ENCODE assay signal across 12 cellular contexts in the genomic region with DNA sequence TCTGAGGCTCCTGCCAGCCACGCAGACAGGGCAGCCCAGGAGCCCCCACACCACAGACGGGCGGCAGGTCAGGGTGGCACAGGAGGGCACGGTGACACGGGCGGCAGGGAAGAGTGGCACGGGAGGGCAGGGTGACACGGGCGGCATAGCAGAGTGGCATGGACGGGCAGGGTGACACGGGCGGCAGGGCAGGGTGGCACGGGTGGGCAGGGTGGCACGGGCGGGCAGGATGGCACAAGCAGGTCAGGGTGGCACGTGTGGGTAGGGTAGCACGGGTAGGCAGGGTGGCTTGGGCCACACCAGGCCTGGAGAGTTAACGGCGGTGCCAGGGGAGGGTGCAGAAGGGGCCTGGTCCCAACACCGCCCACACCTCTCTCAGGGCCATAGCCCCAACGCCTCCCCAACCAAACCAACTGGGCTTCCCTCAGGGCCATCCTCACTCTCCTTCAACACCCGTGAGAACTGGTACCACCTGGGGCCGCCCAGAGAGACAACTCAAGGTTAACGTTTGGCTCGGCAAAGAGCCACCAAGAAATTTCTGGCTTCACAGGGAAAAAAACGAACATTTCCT. TPM values are rescaled to one million over a fixed set of nuclear protein-coding genes. Genes with fewer than 3 reads are reported as not detected.
A peak's percentile ranks its signal among the peaks of the same experiment; 100 is the strongest.
DNase-seq lines count a peak whose midpoint lies in the region; ATAC-seq, FAIRE-seq and TF ChIP-seq lines count a peak whose summit lies in the region.
"Had no signal": no experiment of that assay in that cellular context is flagged by ENCODE, and none has a peak within 500 bp of the region (broad histone marks: within the 10 kb centered on the region; RNA-seq: fewer than 3 reads in every experiment).

No MANE protein-coding gene starts in this region.

- peaks cover 58% of the 10 kb centered on the region for H3K4me1 Mint-ChIP-seq in stimulated activated naive CD8-positive, alpha-beta T cell treated with anti-CD3 and anti-CD28 coated beads, Interleukin-15, Interleukin-2, amounts not matched to agents 100 ng/mL and 50 ng/mL, for 24 hours (ENCODE audit: low read depth)

- peaks cover 82% of the 10 kb centered on the region for H3K79me2 ChIP-seq in K562 (ENCODE audit: control insufficient read depth, insufficient read depth, low read length)

- intact Hi-C loops in K562 (cut with micrococcal nuclease): no loop called here
- intact Hi-C loops in mucosa of descending colon (cut with DNase I, micrococcal nuclease): no loop called here
- intact Hi-C loops in aorta (cut with DNase I): loop anchor here (2.0 to 10.0 kb wide), 4 partner anchors 51 to 111 kb away; no protein-coding TSS in a partner anchor

- CTCF ChIA-PET in K562 (lab: Yijun Ruan, JAX; ENCODE audit: low intra/inter-chr PET ratio): no interaction called here

- H3K36me3 ChIP-seq in K562 (ENCODE audit: control insufficient read depth, insufficient read depth, low read length) (peaks cover 30% of the 10 kb centered on the region; the same call in 2 of the 3 replicates), mucosa of descending colon (ENCODE audit: low read depth) (no peaks in the 10 kb centered on the region), aorta (ENCODE audit: control insufficient read depth in 1 of 2, insufficient read depth in 2 of 2, low read length in 1 of 2) (no peaks in the 10 kb centered on the region)

- 89% methylated on average over 15 of the region's 26 CpGs for WGBS in K562 (ENCODE audit: insufficient coverage, low coverage, missing lambda C conversion rate)
- WGBS in aorta, 2 donors: 81 to 82% methylated on average over 26 of the region's 26 CpGs

- TF ChIP-seq POLR2A in K562 (conservative IDR thresholded peaks at IDR 0.05): no peak

- H3K4me3 ChIP-seq in K562 (no peak overlapping the region), mucosa of descending colon (no peak overlapping the region), aorta (ENCODE audit: low read length in 2 of 2) (no peak overlapping the region)

- TF ChIP-seq CTCF in K562 (IDR thresholded peaks at IDR 0.05 in 2 of 3, conservative IDR thresholded peaks at IDR 0.05 in 1 of 3; ENCODE audit: insufficient read depth in 2 of 3, low read depth in 1 of 3, low read length in 3 of 3) (no peak), mucosa of descending colon (IDR thresholded peaks at IDR 0.05) (no peak)

- H4K20me1 ChIP-seq in K562 (replicated peaks; ENCODE audit: control insufficient read depth, insufficient read depth, low read length): no peaks in the 10 kb centered on the region; the same call in 1 of the 2 replicates

- H3K4me3 Mint-ChIP-seq in stimulated activated naive CD8-positive, alpha-beta T cell treated with anti-CD3 and anti-CD28 coated beads, Interleukin-15, Interleukin-2, amounts not matched to agents 100 ng/mL and 50 ng/mL, for 24 hours: peak overlapping the region; percentile 45

- H3K27ac ChIP-seq in K562 (ENCODE audit: extremely low read depth, low read depth, low read length): no peak overlapping the region
- H3K27ac ChIP-seq in aorta (ENCODE audit: low read depth in 1 of 2, low read length in 2 of 2): no peak overlapping the region

- peaks cover 4 to 84% of the 10 kb centered on the region in 2 experiments; a peak in 4 of 5 replicates for H3K4me1 ChIP-seq in K562 (replicated peaks in 1 of 2; ENCODE audit: control insufficient read depth in 2 of 2, insufficient read depth in 2 of 2, low read length in 2 of 2)
- peaks cover 64% of the 10 kb centered on the region for H3K4me1 ChIP-seq in mucosa of descending colon (ENCODE audit: low read depth)
- H3K4me1 ChIP-seq in aorta (ENCODE audit: control insufficient read depth in 1 of 2, insufficient read depth in 2 of 2, low read length in 2 of 2): peaks cover 0 to 3% of the 10 kb centered on the region in 2 donors

- H3K27ac Mint-ChIP-seq in stimulated activated naive CD8-positive, alpha-beta T cell treated with anti-CD3 and anti-CD28 coated beads, Interleukin-15, Interleukin-2, amounts not matched to agents 100 ng/mL and 50 ng/mL, for 24 hours: peak overlapping the region; percentile 78

- peak overlapping the region in 1 of 2 experiments; percentile 21; a peak in 2 of 4 replicates for H3K9ac ChIP-seq in K562 (ENCODE audit: insufficient read depth in 1 of 2, low read depth in 2 of 2, low read length in 2 of 2)

- no peaks in the 10 kb centered on the region for H3K27me3 Mint-ChIP-seq in stimulated activated naive CD8-positive, alpha-beta T cell treated with anti-CD3 and anti-CD28 coated beads, Interleukin-15, Interleukin-2, amounts not matched to agents 100 ng/mL and 50 ng/mL, for 24 hours

- BruUV-seq in K562 (replicated peaks; lab: Mats Ljungman, UMichigan): no TSS peak

- H3K27me3 ChIP-seq in K562 (ENCODE audit: control insufficient read depth in 2 of 2, insufficient read depth in 2 of 2, low read length in 2 of 2) (no peaks in the 10 kb centered on the region), aorta (ENCODE audit: control insufficient read depth in 1 of 2, insufficient read depth in 2 of 2, low read length in 1 of 2) (no peaks in the 10 kb centered on the region)

- H3K9me3 Mint-ChIP-seq in stimulated activated naive CD8-positive, alpha-beta T cell treated with anti-CD3 and anti-CD28 coated beads, Interleukin-15, Interleukin-2, amounts not matched to agents 100 ng/mL and 50 ng/mL, for 24 hours: no peaks in the 10 kb centered on the region

- H3K9me1 ChIP-seq in K562 (ENCODE audit: control insufficient read depth, insufficient read depth, low read length): peaks cover 14% of the 10 kb centered on the region

- no peak for DNase-seq in stimulated activated naive CD8-positive, alpha-beta T cell treated with anti-CD3 and anti-CD28 coated beads, Interleukin-15, Interleukin-2, amounts not matched to agents 100 U/mL and 50 U/mL, for 24 hours
- DNase-seq in K562 (ENCODE audit: extremely low read depth in 1 of 4, low spot score in 3 of 4): peak in 2 of 4 experiments; percentile 8 to 9
- DNase-seq in mucosa of descending colon: peak in 2 of 3 donors; percentile 25 to 56
- peak; percentile 48 to 51 for DNase-seq in aorta
- DNase-seq in nucleus accumbens (lab: John Stamatoyannopoulos, UW): no peak
- no peak for DNase-seq in central memory CD4-positive, alpha-beta T cell
- DNase-seq: activated CD4-positive, alpha-beta T cell treated with anti-CD3 and anti-CD28 coated beads, Interleukin-2, amount 50 U/mL, for 4 hours; COR-L47; NCI-H526 had no signal

- peaks cover 7% of the 10 kb centered on the region for H3K36me3 Mint-ChIP-seq in stimulated activated naive CD8-positive, alpha-beta T cell treated with anti-CD3 and anti-CD28 coated beads, Interleukin-15, Interleukin-2, amounts not matched to agents 100 ng/mL and 50 ng/mL, for 24 hours (ENCODE audit: low read depth)

- in situ Hi-C loops in K562 (cut with MboI): no loop called here

- no peak for TF ChIP-seq RAD21 in K562 (CRISPR knock-in tag; conservative IDR thresholded peaks at IDR 0.05 in 1 of 2, IDR thresholded peaks at IDR 0.05 in 1 of 2)

- no peak overlapping the region for H2AFZ ChIP-seq in K562 (ENCODE audit: low read depth, low read length)

- no peaks in the 10 kb centered on the region; the same call in 1 of the 2 replicates for H3K9me3 ChIP-seq in K562 (replicated peaks; ENCODE audit: control insufficient read depth, insufficient read depth, low read depth, low read length)
- no peaks in the 10 kb centered on the region for H3K9me3 ChIP-seq in mucosa of descending colon
- no peaks in the 10 kb centered on the region for H3K9me3 ChIP-seq in aorta (ENCODE audit: control insufficient read depth, low read length)

- FAIRE-seq in K562 (lab: Jason Lieb, UNC): no peak
- FAIRE-seq: endothelial cell of umbilical vein had no signal

- no peak for TF ChIP-seq EP300 in K562 (IDR thresholded peaks at IDR 0.05; ENCODE audit: low read length)

- POLR2A ChIA-PET in K562 (lab: Yijun Ruan, JAX): no interaction called here

- ATAC-seq in stimulated activated naive CD8-positive, alpha-beta T cell treated with anti-CD3 and anti-CD28 coated beads, Interleukin-15, Interleukin-2, amounts not matched to agents 100 U/mL and 50 U/mL, for 24 hours: no peak
- no peak for ATAC-seq in K562
- no peak for ATAC-seq in mucosa of descending colon
- no peak for ATAC-seq in aorta (ENCODE audit: low FRiP score)
- no peak for ATAC-seq in HG03571 (IDR thresholded peaks at IDR 0.05; ENCODE audit: unreplicated experiment)

- no peak overlapping the region for H3K4me2 ChIP-seq in K562 (ENCODE audit: insufficient read depth, low read length)

RNA-seq across cellular contexts. Expression of a gene that starts 3.4 kb away (rescaled TPM):
- total RNA-seq in K562 (2011; cell fraction: chromatin; rRNA removed; ENCODE audit: low replicate concordance): 63.5 and 142 TPM in 2 replicates
- total RNA-seq in K562 (2011; cell fraction: nucleolus; rRNA removed): 94.5 and 102 TPM in 2 replicates
- 48.0 and 62.1 TPM in 2 replicates for total RNA-seq in K562 (2011; cell fraction: nucleoplasm; rRNA removed)
- total RNA-seq in K562 (2014; rRNA removed) (162 and 230 TPM in 2 replicates), K562 (2014; rRNA removed; fragmentation: Illumina TruSeq; extraction: Trizol) (27.2 and 30.4 TPM in 2 replicates), K562 (2015; rRNA removed; fragmentation: Illumina TruSeq; extraction: Trizol) (67.9 and 70.4 TPM in 2 replicates), K562 (2021) (134 and 148 TPM in 2 replicates), mucosa of descending colon (100 to 1,000 TPM; 151 to 188 (median 168) TPM), aorta (100 to 1,000 TPM; 111 to 145 TPM)
- polyA plus RNA-seq in K562 (2011; rRNA removed) (68.2 and 72.3 TPM in 2 replicates), K562 (2014; fragmentation: Illumina TruSeq; extraction: Trizol) (64.0 and 116 TPM in 2 replicates), K562 (2014; fragmentation: Nextera tagmentation; extraction: Ambion mirVana) (10 to 100 TPM; 14.5 to 20.0 TPM), K562 (2014; rRNA removed) (111 and 118 TPM in 2 replicates), aorta (10 to 100 TPM; 66.4 to 96.5 TPM)
- 113 and 437 TPM in 2 replicates for polyA plus RNA-seq in K562 (2011; cell fraction: cytosol; rRNA removed)
- 168 and 330 TPM in 2 replicates for polyA plus RNA-seq in K562 (2011; cell fraction: nucleus; rRNA removed)
- polyA plus RNA-seq in K562 (2012): 113 and 126 TPM in 2 replicates
- 33.8 and 54.2 TPM in 2 replicates for polyA minus RNA-seq in K562 (2011; rRNA and poly(A)+ RNA removed)
- polyA minus RNA-seq in K562 (2011; cell fraction: cytosol; rRNA and poly(A)+ RNA removed): 135 and 154 TPM in 2 replicates
- polyA minus RNA-seq in K562 (2011; cell fraction: nucleus; rRNA and poly(A)+ RNA removed): 39.7 and 56.8 TPM in 2 replicates

RNA-seq across cellular contexts. Expression of a gene that starts 44.1 kb away (rescaled TPM):
- 97.9 and 170 TPM in 2 replicates for total RNA-seq in K562 (2011; cell fraction: chromatin; rRNA removed; ENCODE audit: low replicate concordance)
- total RNA-seq in K562 (2011; cell fraction: nucleolus; rRNA removed): 114 and 125 TPM in 2 replicates
- 91.9 and 96.7 TPM in 2 replicates for total RNA-seq in K562 (2011; cell fraction: nucleoplasm; rRNA removed)
- total RNA-seq in K562 (2014; rRNA removed) (63.2 and 104 TPM in 2 replicates), K562 (2014; rRNA removed; fragmentation: Illumina TruSeq; extraction: Trizol) (18.7 and 20.5 TPM in 2 replicates), K562 (2015; rRNA removed; fragmentation: Illumina TruSeq; extraction: Trizol) (45.0 and 48.7 TPM in 2 replicates), K562 (2021) (84.4 and 86.5 TPM in 2 replicates), mucosa of descending colon (100 to 1,000 TPM in 1 of 3 donors, 10 to 100 TPM in 2; 75.5 to 112 (median 98.4) TPM), aorta (10 to 100 TPM; 49.8 to 61.3 TPM)
- polyA plus RNA-seq in K562 (2011; rRNA removed) (59.3 and 60.8 TPM in 2 replicates), K562 (2014; fragmentation: Illumina TruSeq; extraction: Trizol) (34.3 and 57.0 TPM in 2 replicates), K562 (2014; fragmentation: Nextera tagmentation; extraction: Ambion mirVana) (1 to 10 TPM; 2.1 to 4.7 TPM), K562 (2014; rRNA removed) (72.5 and 74.7 TPM in 2 replicates), aorta (10 to 100 TPM; 32.4 to 62.0 TPM)
- polyA plus RNA-seq in K562 (2011; cell fraction: cytosol; rRNA removed): 74.2 and 137 TPM in 2 replicates
- polyA plus RNA-seq in K562 (2011; cell fraction: nucleus; rRNA removed): 133 and 220 TPM in 2 replicates
- 70.1 and 73.0 TPM in 2 replicates for polyA plus RNA-seq in K562 (2012)
- 25.7 and 39.9 TPM in 2 replicates for polyA minus RNA-seq in K562 (2011; rRNA and poly(A)+ RNA removed)
- polyA minus RNA-seq in K562 (2011; cell fraction: cytosol; rRNA and poly(A)+ RNA removed): 62.0 and 64.6 TPM in 2 replicates
- polyA minus RNA-seq in K562 (2011; cell fraction: nucleus; rRNA and poly(A)+ RNA removed): 51.3 and 58.3 TPM in 2 replicates

Comparison
In these comparisons a context has a peak if more than half of its experiments do, and no peak if none do; other contexts are left out.
1. DNase-seq: peak in mucosa of descending colon (2 of 3) and aorta (2 of 2); none in stimulated activated naive CD8-positive, alpha-beta T cell treated with anti-CD3 and anti-CD28 coated beads, Interleukin-15, Interleukin-2, amounts not matched to agents 100 U/mL and 50 U/mL, for 24 hours (single experiment), nucleus accumbens (0 of 56) and central memory CD4-positive, alpha-beta T cell (single experiment).
2. intact Hi-C loops: an anchor here in aorta (2.0 to 10.0 kb wide); none called in K562 and mucosa of descending colon.